ENCODE assay signal across 1 cellular context in genomic region chr12:14938301-14938700, GRCh38.
TF ChIP-seq lines count a peak whose summit lies in the region.

TSS of gene ERP27 (minus strand) at chr12:14938537. CDS start at chr12:14938508, 29 bp downstream.

TF ChIP-seq in GM12878, 131 proteins besides CTCF, POLR2A, EP300 and RAD21:
- TF ChIP-seq SUZ12 (IDR thresholded peaks at IDR 0.05; ENCODE audit: unreplicated experiment) = no peak
- no peak for TF ChIP-seq NBN (IDR thresholded peaks at IDR 0.05)
- TF ChIP-seq SIN3A (IDR thresholded peaks at IDR 0.05; ENCODE audit: low read depth, low read length) = no peak
- no peak for TF ChIP-seq CHD1 (IDR thresholded peaks at IDR 0.05; ENCODE audit: low read depth, low read length)
- TF ChIP-seq ZNF274 (IDR thresholded peaks at IDR 0.05; ENCODE audit: insufficient read depth, insufficient read length) = no peak
- TF ChIP-seq TCF12 (IDR thresholded peaks at IDR 0.05; ENCODE audit: low read depth, low read length) = no peak
- no peak for TF ChIP-seq SRF (IDR thresholded peaks at IDR 0.05; ENCODE audit: low read depth in 2 of 2, low read length in 2 of 2)
- TF ChIP-seq PKNOX1 (IDR thresholded peaks at IDR 0.05) = no peak
- TF ChIP-seq, protein P1, sequence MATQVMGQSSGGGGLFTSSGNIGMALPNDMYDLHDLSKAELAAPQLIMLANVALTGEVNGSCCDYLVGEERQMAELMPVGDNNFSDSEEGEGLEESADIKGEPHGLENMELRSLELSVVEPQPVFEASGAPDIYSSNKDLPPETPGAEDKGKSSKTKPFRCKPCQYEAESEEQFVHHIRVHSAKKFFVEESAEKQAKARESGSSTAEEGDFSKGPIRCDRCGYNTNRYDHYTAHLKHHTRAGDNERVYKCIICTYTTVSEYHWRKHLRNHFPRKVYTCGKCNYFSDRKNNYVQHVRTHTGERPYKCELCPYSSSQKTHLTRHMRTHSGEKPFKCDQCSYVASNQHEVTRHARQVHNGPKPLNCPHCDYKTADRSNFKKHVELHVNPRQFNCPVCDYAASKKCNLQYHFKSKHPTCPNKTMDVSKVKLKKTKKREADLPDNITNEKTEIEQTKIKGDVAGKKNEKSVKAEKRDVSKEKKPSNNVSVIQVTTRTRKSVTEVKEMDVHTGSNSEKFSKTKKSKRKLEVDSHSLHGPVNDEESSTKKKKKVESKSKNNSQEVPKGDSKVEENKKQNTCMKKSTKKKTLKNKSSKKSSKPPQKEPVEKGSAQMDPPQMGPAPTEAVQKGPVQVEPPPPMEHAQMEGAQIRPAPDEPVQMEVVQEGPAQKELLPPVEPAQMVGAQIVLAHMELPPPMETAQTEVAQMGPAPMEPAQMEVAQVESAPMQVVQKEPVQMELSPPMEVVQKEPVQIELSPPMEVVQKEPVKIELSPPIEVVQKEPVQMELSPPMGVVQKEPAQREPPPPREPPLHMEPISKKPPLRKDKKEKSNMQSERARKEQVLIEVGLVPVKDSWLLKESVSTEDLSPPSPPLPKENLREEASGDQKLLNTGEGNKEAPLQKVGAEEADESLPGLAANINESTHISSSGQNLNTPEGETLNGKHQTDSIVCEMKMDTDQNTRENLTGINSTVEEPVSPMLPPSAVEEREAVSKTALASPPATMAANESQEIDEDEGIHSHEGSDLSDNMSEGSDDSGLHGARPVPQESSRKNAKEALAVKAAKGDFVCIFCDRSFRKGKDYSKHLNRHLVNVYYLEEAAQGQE (IDR thresholded peaks at IDR 0.05; ENCODE audit: low read depth, low read length) = no peak
- no peak for TF ChIP-seq HDGF (IDR thresholded peaks at IDR 0.05)
- no peak for TF ChIP-seq ATF2 (IDR thresholded peaks at IDR 0.05; ENCODE audit: low read length)
- TF ChIP-seq MEF2A (IDR thresholded peaks at IDR 0.05; ENCODE audit: insufficient read depth, low read depth, low read length) = no peak
- TF ChIP-seq JUND (IDR thresholded peaks at IDR 0.05; ENCODE audit: low read depth, low read length) = no peak
